Comparison of ENCODE assay signal across 8 cellular contexts in the genomic region with DNA sequence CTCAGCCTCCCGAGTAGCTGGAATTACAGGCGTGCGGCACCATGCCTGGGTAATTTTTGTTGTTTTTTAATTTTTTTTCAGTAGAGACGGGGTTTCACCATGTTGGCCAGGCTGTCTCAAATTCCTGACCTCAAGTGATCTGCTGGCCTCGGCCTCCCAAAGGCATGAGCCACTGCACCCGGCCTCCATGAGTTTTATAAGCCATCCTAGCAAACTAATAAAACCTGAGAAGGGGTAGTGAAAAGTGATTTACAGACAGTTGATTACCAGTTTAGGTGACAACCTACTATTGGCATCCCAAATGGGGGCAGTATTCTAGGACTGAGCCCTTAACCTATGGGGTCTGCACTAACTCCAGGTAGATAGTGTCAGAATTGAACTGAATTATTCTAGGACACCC.
"Had no signal": no experiment of that assay in that cellular context is flagged by ENCODE, and none has a peak within 500 bp of the region (broad histone marks: within the 10 kb centered on the region; RNA-seq: fewer than 3 reads in every experiment).

No MANE protein-coding gene starts in this region.

- ATAC-seq: HCT116 had no signal

- H3K9me3 ChIP-seq: HAP-1 had no signal

- H3K4me3 Mint-ChIP-seq: HFFc6, IgD-negative memory B cell had no signal

- H2AFZ ChIP-seq: GM23248 had no signal

- H3K4me3 ChIP-seq: GM23248, HAP-1 had no signal

- H3K4me1 ChIP-seq: HAP-1 had no signal

- H3K27ac ChIP-seq: GM23248 had no signal

- H3K36me3 ChIP-seq: HAP-1 had no signal

- H3K9me3 Mint-ChIP-seq: HFFc6, IgD-negative memory B cell had no signal

- H3K36me3 Mint-ChIP-seq: IgD-negative memory B cell had no signal

- H3K9ac ChIP-seq: GM23248 had no signal

- H3K27ac Mint-ChIP-seq: HFFc6, IgD-negative memory B cell had no signal

- H3K4me1 Mint-ChIP-seq: IgD-negative memory B cell had no signal

- DNase-seq: GM23248, GOT3, H7, HFFc6, KBM-7 had no signal
